8 cellular contexts compared by ENCODE assay signal in the genomic region with DNA sequence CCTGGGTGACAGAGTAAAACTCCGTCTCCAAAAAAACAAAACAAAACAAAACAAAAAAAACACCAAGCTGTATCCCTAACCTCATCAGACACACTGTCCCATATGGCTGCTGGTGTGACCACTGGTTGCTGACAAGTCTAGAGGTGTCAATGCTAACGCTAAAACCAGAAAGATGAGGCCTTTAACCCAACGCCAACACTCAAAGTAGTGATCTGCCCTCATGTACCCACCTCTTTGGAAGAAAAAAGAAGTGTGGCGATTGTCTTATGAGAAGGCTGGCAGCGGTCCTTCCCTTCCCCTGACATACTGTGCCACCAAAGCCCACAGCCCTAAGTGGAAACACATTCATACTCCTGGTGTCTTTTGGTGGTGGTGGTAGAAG. TPM values are rescaled to one million over a fixed set of nuclear protein-coding genes. Genes with fewer than 3 reads are reported as not detected.
DNase-seq lines count a peak whose midpoint lies in the region; ATAC-seq and TF ChIP-seq lines count a peak whose summit lies in the region.

No MANE protein-coding gene starts in this region.

- no peak overlapping the region for H3K4me3 ChIP-seq in liver (ENCODE audit: low read depth in 1 of 3, low read length in 3 of 3)
- H3K4me3 ChIP-seq in tibial nerve, result peak overlapping the region in 1 of 4 donors; percentile 53

- H3K9ac ChIP-seq in liver (ENCODE audit: low read depth in 1 of 2, low read length in 2 of 2), result no peak overlapping the region

- TF ChIP-seq CTCF in liver (IDR thresholded peaks at IDR 0.05; ENCODE audit: low read depth, low read length, missing input control) (no peak), tibial nerve (IDR thresholded peaks at IDR 0.05) (no peak)

- no peaks in the 10 kb centered on the region for H3K27me3 Mint-ChIP-seq in activated naive CD4-positive, alpha-beta T cell treated with anti-CD3 and anti-CD28 coated beads for 36 hours (ENCODE audit: low read depth)

- no peak for DNase-seq in activated naive CD4-positive, alpha-beta T cell treated with anti-CD3 and anti-CD28 coated beads for 36 hours
- DNase-seq in activated naive CD4-positive, alpha-beta T cell treated with anti-CD3 and anti-CD28 coated beads, Interleukin-2, amount 50 U/mL, for 16 hours, result no peak
- DNase-seq in activated naive CD4-positive, alpha-beta T cell treated with anti-CD3 and anti-CD28 coated beads, Interleukin-2, amount 50 U/mL, for 72 hours (ENCODE audit: low spot score in 2 of 2), result no peak
- no peak for DNase-seq in tibial nerve (ENCODE audit: low spot score in 2 of 2)
- no peak for DNase-seq in D341Med (ENCODE audit: low spot score)

- no peaks in the 10 kb centered on the region for H3K9me3 Mint-ChIP-seq in activated naive CD4-positive, alpha-beta T cell treated with anti-CD3 and anti-CD28 coated beads for 36 hours
- no peaks in the 10 kb centered on the region for H3K9me3 Mint-ChIP-seq in activated naive CD4-positive, alpha-beta T cell treated with anti-CD3 and anti-CD28 coated beads, Interleukin-2, amount 50 U/mL, for 72 hours

- H3K4me3 Mint-ChIP-seq in activated naive CD4-positive, alpha-beta T cell treated with anti-CD3 and anti-CD28 coated beads for 36 hours, result peak overlapping the region; percentile 87

- TF ChIP-seq POLR2A in tibial nerve (IDR thresholded peaks at IDR 0.05), result no peak

- H3K4me1 Mint-ChIP-seq in activated naive CD4-positive, alpha-beta T cell treated with anti-CD3 and anti-CD28 coated beads for 36 hours (ENCODE audit: low read depth), result peaks cover 76% of the 10 kb centered on the region

- no peak for TF ChIP-seq EP300 in tibial nerve (IDR thresholded peaks at IDR 0.05)

- H3K27ac ChIP-seq in liver (ENCODE audit: low read depth in 1 of 2, low read length in 2 of 2) (peak overlapping the region; percentile 89), tibial nerve (peak overlapping the region; percentile 38 to 93 (median 86))

- intact Hi-C loops in activated naive CD4-positive, alpha-beta T cell treated with anti-CD3 and anti-CD28 coated beads for 36 hours (cut with micrococcal nuclease), result loop anchor here (1.0 to 2.0 kb wide), 3 partner anchors 9 to 57 kb away; a partner anchor contains a TSS

- no peaks in the 10 kb centered on the region for H3K36me3 ChIP-seq in liver (ENCODE audit: control insufficient read depth in 4 of 4, insufficient read depth in 3 of 4, low read depth in 1 of 4, low read length in 3 of 4)
- no peaks in the 10 kb centered on the region for H3K36me3 ChIP-seq in tibial nerve

- H3K27me3 ChIP-seq in liver (ENCODE audit: control insufficient read depth in 4 of 4, insufficient read depth in 4 of 4, low read length in 3 of 4) (no peaks in the 10 kb centered on the region), tibial nerve (no peaks in the 10 kb centered on the region)

- ATAC-seq in activated naive CD4-positive, alpha-beta T cell treated with anti-CD3 and anti-CD28 coated beads, Interleukin-2, amount 50 U/mL, for 72 hours, result peak in 1 of 2 donors; percentile 26
- no peak for ATAC-seq in HG03139 (IDR thresholded peaks at IDR 0.05; ENCODE audit: unreplicated experiment)
- ATAC-seq in HG02870 (IDR thresholded peaks at IDR 0.05; ENCODE audit: unreplicated experiment), result no peak

- CTCF ChIA-PET in activated naive CD4-positive, alpha-beta T cell treated with anti-CD3 and anti-CD28 coated beads for 36 hours (lab: Charles Lee), result interaction anchor here (1.0 to 9.9 kb wide), 5 partner anchors 10 to 200 kb away, joined by 3 to 73 read pairs (median 4); a partner anchor contains a TSS

- H3K36me3 Mint-ChIP-seq in activated naive CD4-positive, alpha-beta T cell treated with anti-CD3 and anti-CD28 coated beads for 36 hours (ENCODE audit: low read depth), result peaks cover 1% of the 10 kb centered on the region
- H3K36me3 Mint-ChIP-seq in activated naive CD4-positive, alpha-beta T cell treated with anti-CD3 and anti-CD28 coated beads, Interleukin-2, amount 50 U/mL, for 72 hours, result no peaks in the 10 kb centered on the region

- 85% methylated on average over 5 of the region's 5 CpGs for WGBS in liver
- 72 to 81% methylated on average over 5 of the region's 5 CpGs for WGBS in tibial nerve, 2 donors

- TF ChIP-seq RAD21 in liver (IDR thresholded peaks at IDR 0.05), result no peak

- H3K9me3 ChIP-seq in liver (ENCODE audit: control insufficient read depth in 4 of 4, low read length in 3 of 4) (no peaks in the 10 kb centered on the region), tibial nerve (no peaks in the 10 kb centered on the region)

- H3K4me1 ChIP-seq in liver (ENCODE audit: control insufficient read depth in 4 of 4, insufficient read depth in 4 of 4, low read length in 3 of 4) (peaks cover 9 to 78% (median 51%) of the 10 kb centered on the region in 4 donors), tibial nerve (peaks cover 0 to 88% (median 49%) of the 10 kb centered on the region in 4 donors)

- H3K27ac Mint-ChIP-seq in activated naive CD4-positive, alpha-beta T cell treated with anti-CD3 and anti-CD28 coated beads for 36 hours, result peak overlapping the region; percentile 87
- H3K27ac Mint-ChIP-seq in activated naive CD4-positive, alpha-beta T cell treated with anti-CD3 and anti-CD28 coated beads, Interleukin-2, amount 50 U/mL, for 72 hours, result peak overlapping the region; percentile 70 to 73

TF ChIP-seq in liver, 16 proteins besides CTCF, POLR2A, EP300 and RAD21:
- TF ChIP-seq HNF4A (conservative IDR thresholded peaks at IDR 0.05) (no peak), YY1 (IDR thresholded peaks at IDR 0.05) (no peak), TAF1 (conservative IDR thresholded peaks at IDR 0.05) (no peak), NR2F2 (IDR thresholded peaks at IDR 0.05) (no peak), HNF4G (IDR thresholded peaks at IDR 0.05) (no peak), SP1 (IDR thresholded peaks at IDR 0.05) (no peak), JUND (IDR thresholded peaks at IDR 0.05) (no peak)
- TF ChIP-seq, protein P1, sequence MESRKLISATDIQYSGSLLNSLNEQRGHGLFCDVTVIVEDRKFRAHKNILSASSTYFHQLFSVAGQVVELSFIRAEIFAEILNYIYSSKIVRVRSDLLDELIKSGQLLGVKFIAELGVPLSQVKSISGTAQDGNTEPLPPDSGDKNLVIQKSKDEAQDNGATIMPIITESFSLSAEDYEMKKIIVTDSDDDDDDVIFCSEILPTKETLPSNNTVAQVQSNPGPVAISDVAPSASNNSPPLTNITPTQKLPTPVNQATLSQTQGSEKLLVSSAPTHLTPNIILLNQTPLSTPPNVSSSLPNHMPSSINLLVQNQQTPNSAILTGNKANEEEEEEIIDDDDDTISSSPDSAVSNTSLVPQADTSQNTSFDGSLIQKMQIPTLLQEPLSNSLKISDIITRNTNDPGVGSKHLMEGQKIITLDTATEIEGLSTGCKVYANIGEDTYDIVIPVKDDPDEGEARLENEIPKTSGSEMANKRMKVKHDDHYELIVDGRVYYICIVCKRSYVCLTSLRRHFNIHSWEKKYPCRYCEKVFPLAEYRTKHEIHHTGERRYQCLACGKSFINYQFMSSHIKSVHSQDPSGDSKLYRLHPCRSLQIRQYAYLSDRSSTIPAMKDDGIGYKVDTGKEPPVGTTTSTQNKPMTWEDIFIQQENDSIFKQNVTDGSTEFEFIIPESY (IDR thresholded peaks at IDR 0.05), result no peak
- TF ChIP-seq, protein P2, sequence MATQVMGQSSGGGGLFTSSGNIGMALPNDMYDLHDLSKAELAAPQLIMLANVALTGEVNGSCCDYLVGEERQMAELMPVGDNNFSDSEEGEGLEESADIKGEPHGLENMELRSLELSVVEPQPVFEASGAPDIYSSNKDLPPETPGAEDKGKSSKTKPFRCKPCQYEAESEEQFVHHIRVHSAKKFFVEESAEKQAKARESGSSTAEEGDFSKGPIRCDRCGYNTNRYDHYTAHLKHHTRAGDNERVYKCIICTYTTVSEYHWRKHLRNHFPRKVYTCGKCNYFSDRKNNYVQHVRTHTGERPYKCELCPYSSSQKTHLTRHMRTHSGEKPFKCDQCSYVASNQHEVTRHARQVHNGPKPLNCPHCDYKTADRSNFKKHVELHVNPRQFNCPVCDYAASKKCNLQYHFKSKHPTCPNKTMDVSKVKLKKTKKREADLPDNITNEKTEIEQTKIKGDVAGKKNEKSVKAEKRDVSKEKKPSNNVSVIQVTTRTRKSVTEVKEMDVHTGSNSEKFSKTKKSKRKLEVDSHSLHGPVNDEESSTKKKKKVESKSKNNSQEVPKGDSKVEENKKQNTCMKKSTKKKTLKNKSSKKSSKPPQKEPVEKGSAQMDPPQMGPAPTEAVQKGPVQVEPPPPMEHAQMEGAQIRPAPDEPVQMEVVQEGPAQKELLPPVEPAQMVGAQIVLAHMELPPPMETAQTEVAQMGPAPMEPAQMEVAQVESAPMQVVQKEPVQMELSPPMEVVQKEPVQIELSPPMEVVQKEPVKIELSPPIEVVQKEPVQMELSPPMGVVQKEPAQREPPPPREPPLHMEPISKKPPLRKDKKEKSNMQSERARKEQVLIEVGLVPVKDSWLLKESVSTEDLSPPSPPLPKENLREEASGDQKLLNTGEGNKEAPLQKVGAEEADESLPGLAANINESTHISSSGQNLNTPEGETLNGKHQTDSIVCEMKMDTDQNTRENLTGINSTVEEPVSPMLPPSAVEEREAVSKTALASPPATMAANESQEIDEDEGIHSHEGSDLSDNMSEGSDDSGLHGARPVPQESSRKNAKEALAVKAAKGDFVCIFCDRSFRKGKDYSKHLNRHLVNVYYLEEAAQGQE (IDR thresholded peaks at IDR 0.05), result no peak
- TF ChIP-seq, protein P3, sequence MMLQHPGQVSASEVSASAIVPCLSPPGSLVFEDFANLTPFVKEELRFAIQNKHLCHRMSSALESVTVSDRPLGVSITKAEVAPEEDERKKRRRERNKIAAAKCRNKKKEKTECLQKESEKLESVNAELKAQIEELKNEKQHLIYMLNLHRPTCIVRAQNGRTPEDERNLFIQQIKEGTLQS (IDR thresholded peaks at IDR 0.05), result no peak
- TF ChIP-seq, protein P4, sequence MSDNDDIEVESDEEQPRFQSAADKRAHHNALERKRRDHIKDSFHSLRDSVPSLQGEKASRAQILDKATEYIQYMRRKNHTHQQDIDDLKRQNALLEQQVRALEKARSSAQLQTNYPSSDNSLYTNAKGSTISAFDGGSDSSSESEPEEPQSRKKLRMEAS (IDR thresholded peaks at IDR 0.05), result no peak

RNA-seq across cellular contexts. Expression of a gene that starts 9.9 kb away (rescaled TPM):
- total RNA-seq in activated naive CD4-positive, alpha-beta T cell treated with anti-CD3 and anti-CD28 coated beads for 36 hours, result 10 to 100 TPM; 11.4 to 11.6 TPM
- total RNA-seq in activated naive CD4-positive, alpha-beta T cell treated with anti-CD3 and anti-CD28 coated beads, Interleukin-2, amount 50 U/mL, for 72 hours, result 10 to 100 TPM; 17.8 to 46.4 TPM
- total RNA-seq in liver (10 to 100 TPM in 1 of 2 donors, 1 to 10 TPM in 1; 5.8 to 13.3 TPM), tibial nerve (10 to 100 TPM; 15.9 to 18.8 (median 17.4) TPM)
- polyA plus RNA-seq in liver, result 1 to 10 TPM; 5.1 to 7.1 TPM
